In the genomic region with DNA sequence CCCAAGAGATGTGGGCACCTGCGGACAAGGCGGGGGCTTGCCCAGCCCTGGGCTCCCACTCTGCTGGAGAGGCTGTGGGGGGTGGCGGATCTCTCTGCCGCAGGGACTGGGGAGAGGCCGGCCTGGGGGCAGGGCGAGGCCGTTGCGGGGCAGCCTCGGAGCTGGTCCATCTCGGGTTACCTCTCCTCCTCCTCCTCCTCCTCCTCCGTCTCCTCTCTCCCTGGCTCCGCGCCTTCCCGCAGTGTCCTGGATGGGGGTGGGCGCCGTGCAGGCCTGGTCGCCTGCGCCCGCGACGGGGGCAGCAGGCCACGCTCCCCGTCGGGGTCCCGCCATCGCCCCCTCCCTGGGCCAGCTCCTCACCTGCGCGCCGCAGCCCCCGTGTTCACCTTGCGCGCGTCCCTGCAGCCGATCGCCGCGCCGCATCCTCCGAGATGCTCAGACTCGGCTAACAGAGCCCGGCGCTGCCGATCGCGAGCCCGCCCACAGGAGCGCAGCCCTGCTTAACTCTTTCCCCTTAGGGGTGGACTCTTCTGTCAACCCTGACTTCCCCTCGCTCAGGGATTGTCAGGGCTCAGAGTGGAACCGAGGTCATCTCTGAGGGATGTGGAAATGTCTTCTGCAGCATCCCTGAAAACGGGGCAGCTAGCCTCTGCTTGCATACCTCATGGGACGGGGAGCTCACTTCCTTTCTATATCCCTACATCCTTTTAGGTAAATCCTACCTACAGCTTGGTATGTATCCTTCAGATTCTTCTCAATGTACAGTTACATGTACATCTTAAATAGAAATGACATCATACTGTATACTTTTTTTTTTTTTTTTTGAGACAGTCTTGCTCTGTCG, we compare ENCODE assay signal across 7 cellular contexts. TPM values are rescaled to one million over a fixed set of nuclear protein-coding genes. Genes with fewer than 3 reads are reported as not detected.
DNase-seq lines count a peak whose midpoint lies in the region; ATAC-seq and TF ChIP-seq lines count a peak whose summit lies in the region.

A gene (minus strand): TSS at position 447 of the 844 bp plus-strand sequence. CDS start 2,293 bp downstream, outside the sequence.

- ATAC-seq in effector memory CD8-positive, alpha-beta T cell (replicated peaks), result peak; percentile 95

- no peak for TF ChIP-seq CTCF in GM13976 (IDR thresholded peaks at IDR 0.05; ENCODE audit: borderline replicate concordance, control extremely low read depth, extremely low read depth, insufficient read depth, missing control alignments)
- no peak for TF ChIP-seq CTCF in testis (IDR thresholded peaks at IDR 0.05)

- H3K27me3 Mint-ChIP-seq in activated CD4-positive, alpha-beta memory T cell treated with anti-CD3 and anti-CD28 coated beads, Interleukin-2, amount 10 ng/mL, durations not matched to agents 7 days and 5 days, result no peaks in the 10 kb centered on the region
- no peaks in the 10 kb centered on the region for H3K27me3 Mint-ChIP-seq in effector memory CD8-positive, alpha-beta T cell

- peak within 1 kb of the TSS; percentile 70 for H2AFZ ChIP-seq in GM23248

- peak within 1 kb of the TSS; percentile 84 for H3K4me3 Mint-ChIP-seq in activated CD4-positive, alpha-beta memory T cell treated with anti-CD3 and anti-CD28 coated beads, Interleukin-2, amount 10 ng/mL, durations not matched to agents 7 days and 5 days
- H3K4me3 Mint-ChIP-seq in effector memory CD8-positive, alpha-beta T cell, result peak within 1 kb of the TSS; percentile 87 to 88

- H3K4me3 ChIP-seq in GM23248 (peak within 1 kb of the TSS; percentile 74), muscle layer of duodenum (ENCODE audit: low read depth in 1 of 2, low read length in 2 of 2) (peak within 1 kb of the TSS; percentile 42 to 74), testis (peak within 1 kb of the TSS; percentile 48 to 66)

- H3K4me1 Mint-ChIP-seq in activated CD4-positive, alpha-beta memory T cell treated with anti-CD3 and anti-CD28 coated beads, Interleukin-2, amount 10 ng/mL, durations not matched to agents 7 days and 5 days, result peaks cover 21% of the 10 kb centered on the region
- H3K4me1 Mint-ChIP-seq in effector memory CD8-positive, alpha-beta T cell (ENCODE audit: low read depth in 2 of 2), result peaks cover 12 to 16% of the 10 kb centered on the region in 2 donors

- in situ Hi-C loops in GM13976 (cut with MboI; ENCODE audit: low sequenced_read_pairs, unreplicated experiment) (no loop called here), GM23248 (cut with MboI) (no loop called here)

- H3K4me1 ChIP-seq in GM23248 (ENCODE audit: insufficient read depth), result no peaks in the 10 kb centered on the region
- H3K4me1 ChIP-seq in muscle layer of duodenum (ENCODE audit: control insufficient read depth in 1 of 2, insufficient read depth in 2 of 2, low read length in 2 of 2), result peaks cover 0 to 28% of the 10 kb centered on the region in 2 donors
- peaks cover 10% of the 10 kb centered on the region for H3K4me1 ChIP-seq in testis

- no peak within 1 kb of the TSS for H3K27ac ChIP-seq in GM23248
- no peak within 1 kb of the TSS for H3K27ac ChIP-seq in muscle layer of duodenum (ENCODE audit: low read length)
- H3K27ac ChIP-seq in testis, result no peak within 1 kb of the TSS

- 0 out of 2 replicates have a peak, but pooled peaks cover 8% of the 10 kb centered on the region for H3F3A ChIP-seq in GM23248 (ENCODE audit: insufficient read depth)

- H3K9ac ChIP-seq in GM23248, result peak within 1 kb of the TSS; percentile 47

- H3K9me3 Mint-ChIP-seq in activated CD4-positive, alpha-beta memory T cell treated with anti-CD3 and anti-CD28 coated beads, Interleukin-2, amount 10 ng/mL, durations not matched to agents 7 days and 5 days, result no peaks in the 10 kb centered on the region
- no peaks in the 10 kb centered on the region for H3K9me3 Mint-ChIP-seq in effector memory CD8-positive, alpha-beta T cell

- H3K9me3 ChIP-seq in GM23248 (ENCODE audit: low read depth) (no peaks in the 10 kb centered on the region), muscle layer of duodenum (ENCODE audit: control insufficient read depth in 1 of 2, low read length in 2 of 2) (no peaks in the 10 kb centered on the region), testis (no peaks in the 10 kb centered on the region)

- TF ChIP-seq POLR2A in testis (IDR thresholded peaks at IDR 0.05), result no peak

- 5 to 10% methylated on average over 31 to 51 of the region's 52 CpGs for WGBS in GM23248 (ENCODE audit: low coverage in 1 of 2, low lambda C conversion rate in 2 of 2, missing lambda C conversion rate in 2 of 2), 2 experiments
- WGBS in testis, 2 donors, result 5 to 30% methylated on average over 5 to 38 of the region's 52 CpGs

- DNase-seq in GM13976 (ENCODE audit: low spot score), result peak; percentile 86
- peak; percentile 78 for DNase-seq in GM23248
- DNase-seq in MV-4-11 (lab: John Stamatoyannopoulos, UW), result peak; percentile 49
- peak; percentile 69 for DNase-seq in activated CD4-positive, alpha-beta memory T cell treated with anti-CD3 and anti-CD28 coated beads, Interleukin-2, amount 10 ng/mL, durations not matched to agents 7 days and 5 days
- peak; percentile 42 to 57 (median 49) for DNase-seq in effector memory CD8-positive, alpha-beta T cell
- peak; percentile 50 for DNase-seq in testis

- H3K4me2 ChIP-seq in GM23248 (ENCODE audit: unreplicated experiment), result peak within 1 kb of the TSS; percentile 82

- CTCF ChIA-PET in activated CD4-positive, alpha-beta memory T cell treated with anti-CD3 and anti-CD28 coated beads, Interleukin-2, amount 10 ng/mL, durations not matched to agents 7 days and 5 days (lab: Charles Lee), result interaction anchor here (0.5 to 4.7 kb wide), 6 partner anchors 14 to 125 kb away, joined by 3 to 34 read pairs (median 3); a partner anchor contains a TSS

- no peaks in the 10 kb centered on the region for H3K27me3 ChIP-seq in GM23248 (replicated peaks; ENCODE audit: insufficient read depth)
- H3K27me3 ChIP-seq in muscle layer of duodenum (ENCODE audit: low read depth, low read length), result no peaks in the 10 kb centered on the region
- no peaks in the 10 kb centered on the region for H3K27me3 ChIP-seq in testis

- H3K9me2 ChIP-seq in GM23248 (ENCODE audit: insufficient read depth), result no peaks in the 10 kb centered on the region

- no peak within 1 kb of the TSS for H3K27ac Mint-ChIP-seq in activated CD4-positive, alpha-beta memory T cell treated with anti-CD3 and anti-CD28 coated beads, Interleukin-2, amount 10 ng/mL, durations not matched to agents 7 days and 5 days
- peak within 1 kb of the TSS; percentile 67 to 73 for H3K27ac Mint-ChIP-seq in effector memory CD8-positive, alpha-beta T cell

- H4K20me1 ChIP-seq in GM23248 (ENCODE audit: insufficient read depth), result no peaks in the 10 kb centered on the region

- H3K36me3 Mint-ChIP-seq in activated CD4-positive, alpha-beta memory T cell treated with anti-CD3 and anti-CD28 coated beads, Interleukin-2, amount 10 ng/mL, durations not matched to agents 7 days and 5 days (ENCODE audit: low read depth), result no peaks in the 10 kb centered on the region
- peaks cover 11% of the 10 kb centered on the region for H3K36me3 Mint-ChIP-seq in effector memory CD8-positive, alpha-beta T cell (ENCODE audit: insufficient read depth)

- H3K36me3 ChIP-seq in GM23248 (ENCODE audit: low read depth) (no peaks in the 10 kb centered on the region), muscle layer of duodenum (ENCODE audit: control insufficient read depth in 1 of 2, insufficient read depth in 2 of 2, low read length in 2 of 2) (peaks cover 0 to 4% of the 10 kb centered on the region in 2 donors), testis (ENCODE audit: low read depth, missing control alignments) (no peaks in the 10 kb centered on the region)

- intact Hi-C loops in testis (cut with DNase I; ENCODE audit: low total_unique reads), result no loop called here

- H3K79me2 ChIP-seq in GM23248 (ENCODE audit: insufficient read depth), result no peaks in the 10 kb centered on the region

- POLR2A ChIA-PET in activated CD4-positive, alpha-beta memory T cell treated with anti-CD3 and anti-CD28 coated beads, Interleukin-2, amount 10 ng/mL, durations not matched to agents 7 days and 5 days (lab: Charles Lee), result interaction anchor here (0.8 to 2.8 kb wide), 9 partner anchors 10 to 197 kb away, joined by 3 to 30 read pairs (median 4); a partner anchor contains a TSS

RNA-seq across cellular contexts. Expression of the gene that starts here (rescaled TPM):
- 2.9 and 7.5 TPM in 2 replicates for total RNA-seq in GM23248 (2014; rRNA removed; shearing (Covaris generic))
- polyA plus RNA-seq in GM23248 (2016; fragmentation: Nextera tagmentation; extraction: Ambion mirVana) (4.3 and 4.5 TPM in 2 replicates), testis (ENCODE audit: insufficient read depth, low read depth, low replicate concordance) (7.6 TPM)
- 1 to 10 TPM; 5.4 to 6.1 TPM for total RNA-seq in activated CD4-positive, alpha-beta memory T cell treated with anti-CD3 and anti-CD28 coated beads, Interleukin-2, amount 10 ng/mL, durations not matched to agents 7 days and 5 days
- total RNA-seq in testis, result 1 to 10 TPM; 6.6 to 7.2 TPM
